Comparison of ENCODE assay signal across 15 cellular contexts in genomic region chr15:29677871-29678431, GRCh38.
A peak's percentile ranks its signal among the peaks of the same experiment; 100 is the strongest.
DNase-seq lines count a peak whose midpoint lies in the region; ATAC-seq and TF ChIP-seq lines count a peak whose summit lies in the region.
"Had no signal": no experiment of that assay in that cellular context is flagged by ENCODE, and none has a peak within 500 bp of the region (broad histone marks: within the 10 kb centered on the region; RNA-seq: fewer than 3 reads in every experiment).

No MANE protein-coding gene starts in this region.

- no peak for ATAC-seq in activated CD8-positive, alpha-beta memory T cell treated with anti-CD3 and anti-CD28 coated beads, Interleukin-2, amount 10 ng/mL, durations not matched to agents 7 days and 5 days
- ATAC-seq in upper lobe of left lung (ENCODE audit: low FRiP score in 2 of 2), result no peak
- ATAC-seq in activated CD8-positive, alpha-beta T cell treated with anti-CD3 and anti-CD28 coated beads, Interleukin-2, amount 10 ng/mL, durations not matched to agents 7 days and 5 days, result no peak
- no peak for ATAC-seq in stimulated activated naive CD8-positive, alpha-beta T cell treated with anti-CD3 and anti-CD28 coated beads, Interleukin-15, amount 100 ng/mL, for 72 hours
- ATAC-seq: effector memory CD8-positive, alpha-beta T cell had no signal

- CTCF ChIA-PET in activated CD8-positive, alpha-beta memory T cell treated with anti-CD3 and anti-CD28 coated beads, Interleukin-2, amount 10 ng/mL, durations not matched to agents 7 days and 5 days (lab: Charles Lee), result no interaction called here
- CTCF ChIA-PET in activated CD8-positive, alpha-beta T cell treated with anti-CD3 and anti-CD28 coated beads, Interleukin-2, amount 10 ng/mL, durations not matched to agents 7 days and 5 days (lab: Charles Lee), result interaction anchor here (0.9 kb wide), 1 partner anchor 9 kb away, joined by 3 read pairs; no protein-coding TSS in a partner anchor

- WGBS in upper lobe of left lung, 2 donors, result 64 to 69% methylated on average over 9 to 10 of the region's 10 CpGs

- no peaks in the 10 kb centered on the region for H3K9me3 Mint-ChIP-seq in activated CD8-positive, alpha-beta memory T cell treated with anti-CD3 and anti-CD28 coated beads, Interleukin-2, amount 10 ng/mL, durations not matched to agents 7 days and 5 days (ENCODE audit: low read depth)
- H3K9me3 Mint-ChIP-seq in glutamatergic neuron (ENCODE audit: unreplicated experiment), result peaks cover 26% of the 10 kb centered on the region
- no peaks in the 10 kb centered on the region for H3K9me3 Mint-ChIP-seq in activated CD8-positive, alpha-beta T cell treated with anti-CD3 and anti-CD28 coated beads, Interleukin-2, amount 10 ng/mL, durations not matched to agents 7 days and 5 days (ENCODE audit: insufficient read depth)
- H3K9me3 Mint-ChIP-seq in stimulated activated naive CD8-positive, alpha-beta T cell treated with anti-CD3 and anti-CD28 coated beads, Interleukin-15, amount 100 ng/mL, for 72 hours, result no peaks in the 10 kb centered on the region
- H3K9me3 Mint-ChIP-seq: effector memory CD8-positive, alpha-beta T cell; natural killer cell treated with Interleukin-12 subunit alpha and Interleukin-12 subunit beta and Interleukin-15 and Interleukin-18, amount 100 ng/mL, for 72 hours had no signal

- peaks cover 24% of the 10 kb centered on the region for H3K27me3 Mint-ChIP-seq in activated CD8-positive, alpha-beta memory T cell treated with anti-CD3 and anti-CD28 coated beads, Interleukin-2, amount 10 ng/mL, durations not matched to agents 7 days and 5 days
- peaks cover 13% of the 10 kb centered on the region for H3K27me3 Mint-ChIP-seq in glutamatergic neuron (ENCODE audit: unreplicated experiment)
- peaks cover 12% of the 10 kb centered on the region for H3K27me3 Mint-ChIP-seq in activated CD8-positive, alpha-beta T cell treated with anti-CD3 and anti-CD28 coated beads, Interleukin-2, amount 10 ng/mL, durations not matched to agents 7 days and 5 days (ENCODE audit: low read depth)
- H3K27me3 Mint-ChIP-seq in stimulated activated naive CD8-positive, alpha-beta T cell treated with anti-CD3 and anti-CD28 coated beads, Interleukin-15, amount 100 ng/mL, for 72 hours, result peaks cover 54% of the 10 kb centered on the region

- H3K4me1 ChIP-seq in upper lobe of left lung, result peaks cover 0 to 21% (median 11%) of the 10 kb centered on the region in 4 donors

- no peak for TF ChIP-seq CTCF in glutamatergic neuron (IDR thresholded peaks at IDR 0.05; ENCODE audit: partially characterized antibody, unreplicated experiment)
- no peak for TF ChIP-seq CTCF in upper lobe of left lung (IDR thresholded peaks at IDR 0.05)

- no peak overlapping the region for H3K27ac Mint-ChIP-seq in activated CD8-positive, alpha-beta memory T cell treated with anti-CD3 and anti-CD28 coated beads, Interleukin-2, amount 10 ng/mL, durations not matched to agents 7 days and 5 days
- peak overlapping the region; percentile 96 for H3K27ac Mint-ChIP-seq in glutamatergic neuron (ENCODE audit: unreplicated experiment)
- H3K27ac Mint-ChIP-seq in activated CD8-positive, alpha-beta T cell treated with anti-CD3 and anti-CD28 coated beads, Interleukin-2, amount 10 ng/mL, durations not matched to agents 7 days and 5 days, result no peak overlapping the region
- H3K27ac Mint-ChIP-seq in stimulated activated naive CD8-positive, alpha-beta T cell treated with anti-CD3 and anti-CD28 coated beads, Interleukin-15, amount 100 ng/mL, for 72 hours, result no peak overlapping the region
- H3K27ac Mint-ChIP-seq: effector memory CD8-positive, alpha-beta T cell; natural killer cell treated with Interleukin-12 subunit alpha and Interleukin-12 subunit beta and Interleukin-15 and Interleukin-18, amount 100 ng/mL, for 72 hours had no signal

- H3K36me3 Mint-ChIP-seq in activated CD8-positive, alpha-beta memory T cell treated with anti-CD3 and anti-CD28 coated beads, Interleukin-2, amount 10 ng/mL, durations not matched to agents 7 days and 5 days, result no peaks in the 10 kb centered on the region
- H3K36me3 Mint-ChIP-seq in glutamatergic neuron (ENCODE audit: unreplicated experiment), result peaks cover 10% of the 10 kb centered on the region
- H3K36me3 Mint-ChIP-seq in activated CD8-positive, alpha-beta T cell treated with anti-CD3 and anti-CD28 coated beads, Interleukin-2, amount 10 ng/mL, durations not matched to agents 7 days and 5 days (ENCODE audit: low read depth), result no peaks in the 10 kb centered on the region
- H3K36me3 Mint-ChIP-seq: natural killer cell treated with Interleukin-12 subunit alpha and Interleukin-12 subunit beta and Interleukin-15 and Interleukin-18, amount 100 ng/mL, for 72 hours had no signal

- peak overlapping the region in 1 of 4 donors; percentile 6 for H3K27ac ChIP-seq in upper lobe of left lung
- H3K27ac ChIP-seq: suprapubic skin had no signal

- no peak overlapping the region for H3K4me3 ChIP-seq in upper lobe of left lung
- H3K4me3 ChIP-seq: suprapubic skin had no signal

- no peaks in the 10 kb centered on the region for H3K4me1 Mint-ChIP-seq in activated CD8-positive, alpha-beta memory T cell treated with anti-CD3 and anti-CD28 coated beads, Interleukin-2, amount 10 ng/mL, durations not matched to agents 7 days and 5 days
- peaks cover 42% of the 10 kb centered on the region for H3K4me1 Mint-ChIP-seq in glutamatergic neuron (ENCODE audit: low read depth, unreplicated experiment)
- no peaks in the 10 kb centered on the region for H3K4me1 Mint-ChIP-seq in activated CD8-positive, alpha-beta T cell treated with anti-CD3 and anti-CD28 coated beads, Interleukin-2, amount 10 ng/mL, durations not matched to agents 7 days and 5 days (ENCODE audit: low read depth)
- no peaks in the 10 kb centered on the region for H3K4me1 Mint-ChIP-seq in stimulated activated naive CD8-positive, alpha-beta T cell treated with anti-CD3 and anti-CD28 coated beads, Interleukin-15, amount 100 ng/mL, for 72 hours

- TF ChIP-seq POLR2A in upper lobe of left lung (IDR thresholded peaks at IDR 0.05), result no peak

- POLR2A ChIA-PET in activated CD8-positive, alpha-beta T cell treated with anti-CD3 and anti-CD28 coated beads, Interleukin-2, amount 10 ng/mL, durations not matched to agents 7 days and 5 days (lab: Charles Lee), result interaction anchor here (0.5 kb wide), 1 partner anchor 66 kb away, joined by 3 read pairs; no protein-coding TSS in a partner anchor

- H3K27me3 ChIP-seq in upper lobe of left lung, result no peaks in the 10 kb centered on the region

- no peaks in the 10 kb centered on the region for H3K36me3 ChIP-seq in upper lobe of left lung
- H3K36me3 ChIP-seq: suprapubic skin had no signal

- H3K4me3 Mint-ChIP-seq in activated CD8-positive, alpha-beta memory T cell treated with anti-CD3 and anti-CD28 coated beads, Interleukin-2, amount 10 ng/mL, durations not matched to agents 7 days and 5 days, result no peak overlapping the region
- H3K4me3 Mint-ChIP-seq in glutamatergic neuron (ENCODE audit: unreplicated experiment), result peak overlapping the region; percentile 87
- no peak overlapping the region for H3K4me3 Mint-ChIP-seq in activated CD8-positive, alpha-beta T cell treated with anti-CD3 and anti-CD28 coated beads, Interleukin-2, amount 10 ng/mL, durations not matched to agents 7 days and 5 days
- H3K4me3 Mint-ChIP-seq in stimulated activated naive CD8-positive, alpha-beta T cell treated with anti-CD3 and anti-CD28 coated beads, Interleukin-15, amount 100 ng/mL, for 72 hours, result no peak overlapping the region
- H3K4me3 Mint-ChIP-seq: effector memory CD8-positive, alpha-beta T cell; natural killer cell treated with Interleukin-12 subunit alpha and Interleukin-12 subunit beta and Interleukin-15 and Interleukin-18, amount 100 ng/mL, for 72 hours had no signal

- DNase-seq in activated CD8-positive, alpha-beta memory T cell treated with anti-CD3 and anti-CD28 coated beads, Interleukin-2, amount 10 ng/mL, durations not matched to agents 7 days and 5 days, result peak; percentile 26
- DNase-seq in activated CD8-positive, alpha-beta memory T cell treated with anti-CD3 and anti-CD28 coated beads, Interleukin-2, amount 50 U/mL, for 4 hours, result no peak
- DNase-seq in NCI-H69 (lab: John Stamatoyannopoulos, UW) (peak; percentile 94), glutamatergic neuron (no peak), upper lobe of left lung (peak; percentile 23 to 32), globus pallidus (ENCODE audit: low spot score) (no peak)
- no peak for DNase-seq in activated CD8-positive, alpha-beta T cell treated with anti-CD3 and anti-CD28 coated beads, Interleukin-2, amount 10 ng/mL, durations not matched to agents 7 days and 5 days
- DNase-seq in stimulated activated naive CD8-positive, alpha-beta T cell treated with anti-CD3 and anti-CD28 coated beads, Interleukin-15, amount 100 ng/mL, for 72 hours, result no peak
- DNase-seq: activated naive CD4-positive, alpha-beta T cell treated with anti-CD3 and anti-CD28 coated beads, Interleukin-2, amount 50 U/mL, for 16 hours; Caco-2; effector memory CD8-positive, alpha-beta T cell; retina; SK-N-SH had no signal

- TF ChIP-seq EP300 in upper lobe of left lung (IDR thresholded peaks at IDR 0.05), result no peak

- H3K9me3 ChIP-seq in upper lobe of left lung, result no peaks in the 10 kb centered on the region
- H3K9me3 ChIP-seq: Caco-2, SK-N-SH, suprapubic skin had no signal

Comparison
In these comparisons a context has a peak if more than half of its experiments do, and no peak if none do; other contexts are left out.
1. DNase-seq: peak in activated CD8-positive, alpha-beta memory T cell treated with anti-CD3 and anti-CD28 coated beads, Interleukin-2, amount 10 ng/mL, durations not matched to agents 7 days and 5 days (single experiment), NCI-H69 (single experiment) and upper lobe of left lung (2 of 2); none in activated CD8-positive, alpha-beta memory T cell treated with anti-CD3 and anti-CD28 coated beads, Interleukin-2, amount 50 U/mL, for 4 hours (single experiment), glutamatergic neuron (single experiment), globus pallidus (single experiment), activated CD8-positive, alpha-beta T cell treated with anti-CD3 and anti-CD28 coated beads, Interleukin-2, amount 10 ng/mL, durations not matched to agents 7 days and 5 days (single experiment) and stimulated activated naive CD8-positive, alpha-beta T cell treated with anti-CD3 and anti-CD28 coated beads, Interleukin-15, amount 100 ng/mL, for 72 hours (0 of 2).